8 cellular contexts compared by ENCODE assay signal in the genomic region with DNA sequence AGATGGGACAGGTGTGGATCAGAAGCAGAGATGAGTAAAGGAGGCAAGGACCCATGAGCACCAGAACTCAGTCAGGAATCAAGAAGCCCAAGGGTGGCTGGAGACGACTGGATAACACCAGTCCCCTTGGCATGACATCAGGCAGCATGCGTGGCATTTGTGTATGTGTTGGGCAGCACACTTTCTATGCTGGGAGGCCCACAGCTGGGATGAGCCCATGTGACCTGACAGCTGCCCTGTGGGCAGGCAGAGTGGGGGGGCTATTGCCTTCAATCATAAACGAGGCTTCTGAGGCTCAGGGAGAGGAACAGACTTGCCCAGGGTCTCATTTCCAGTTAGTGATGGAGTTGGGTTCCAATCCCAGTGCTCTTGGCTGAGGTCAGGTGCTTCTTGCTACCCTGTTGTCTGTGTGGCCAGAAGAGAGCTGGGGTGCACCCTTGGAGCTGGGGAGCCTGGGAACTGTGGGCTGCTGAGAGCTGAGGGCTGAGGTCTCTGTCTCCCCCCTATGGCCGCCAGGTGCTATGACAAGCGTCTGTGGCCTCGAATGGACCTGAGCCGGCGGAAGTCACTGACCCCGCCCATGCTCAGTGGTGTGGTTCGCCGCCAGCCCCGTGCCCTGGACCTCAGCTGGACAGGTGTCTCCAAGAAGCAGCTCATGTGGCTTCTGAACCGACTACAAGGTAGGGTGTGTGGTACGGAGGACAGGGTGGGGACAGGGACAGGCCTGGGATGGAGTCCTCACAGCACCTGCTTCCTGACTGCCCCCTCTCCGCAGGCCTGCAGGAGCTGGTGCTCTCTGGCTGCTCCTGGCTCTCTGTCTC. TPM values are rescaled to one million over a fixed set of nuclear protein-coding genes. Genes with fewer than 3 reads are reported as not detected.
A peak's percentile ranks its signal among the peaks of the same experiment; 100 is the strongest.
DNase-seq lines count a peak whose midpoint lies in the region; ATAC-seq and TF ChIP-seq lines count a peak whose summit lies in the region.

No MANE protein-coding gene starts in this region.

- H3F3A ChIP-seq in SU-DHL-6 (ENCODE audit: insufficient read depth): peaks cover 5% of the 10 kb centered on the region; the same call in 1 of the 2 replicates

- H3K27ac ChIP-seq in Karpas-422 (ENCODE audit: low read length): no peak overlapping the region
- 0 out of 2 replicates have a peak overlapping the region, but pooled peaks have one; percentile 2 for H3K27ac ChIP-seq in SU-DHL-6 (ENCODE audit: low read depth, low read length)
- no peak overlapping the region for H3K27ac ChIP-seq in right atrium auricular region
- H3K27ac ChIP-seq in sigmoid colon: peak overlapping the region in 2 of 4 donors; percentile 12 to 46

- H3K79me2 ChIP-seq in Karpas-422 (ENCODE audit: low read length): no peaks in the 10 kb centered on the region; the same call in 1 of the 2 replicates
- no peaks in the 10 kb centered on the region for H3K79me2 ChIP-seq in SU-DHL-6 (ENCODE audit: insufficient read depth, low read length)

- H3K4me2 ChIP-seq in Karpas-422 (ENCODE audit: low read depth, low read length, poor library complexity, severe bottlenecking): no peak overlapping the region
- peak overlapping the region; percentile 30 for H3K4me2 ChIP-seq in SU-DHL-6 (ENCODE audit: low read depth, low read length, poor library complexity, severe bottlenecking)

- H4K20me1 ChIP-seq in Karpas-422 (ENCODE audit: insufficient read depth, low read depth, low read length) (no peaks in the 10 kb centered on the region), SU-DHL-6 (ENCODE audit: low read depth, low read length) (no peaks in the 10 kb centered on the region)

- TF ChIP-seq CTCF in SU-DHL-6 (IDR thresholded peaks at IDR 0.05; ENCODE audit: insufficient read depth, low read length, poor library complexity, severe bottlenecking): peak; percentile 90
- peak; percentile 88 to 92 for TF ChIP-seq CTCF in right atrium auricular region (IDR thresholded peaks at IDR 0.05)
- TF ChIP-seq CTCF in sigmoid colon (IDR thresholded peaks at IDR 0.05): peak; percentile 49 to 91 (median 72)

- intact Hi-C loops in sigmoid colon (cut with DNase I): no loop called here

- H3K9ac ChIP-seq in Karpas-422 (ENCODE audit: low read length) (peak overlapping the region; percentile 37; the same call in 1 of the 2 replicates), SU-DHL-6 (ENCODE audit: low read length) (peak overlapping the region; percentile 23; the same call in 1 of the 2 replicates)

- peak; percentile 7 for DNase-seq in GDM1 (lab: John Stamatoyannopoulos, UW)
- peak; percentile 90 for DNase-seq in Karpas-422
- DNase-seq in anterior cingulate cortex (lab: John Stamatoyannopoulos, UW): peak in 36 of 58 donors; percentile 14 to 61 (median 32)
- DNase-seq in right atrium auricular region (ENCODE audit: low spot score): peak; percentile 77
- DNase-seq in sigmoid colon: peak; percentile 88
- no peak for DNase-seq in NCI-H1694 treated with DMSO at 0.1 percent for 48 hours (lab: John Stamatoyannopoulos, UW)

- ATAC-seq in GM21723 (IDR thresholded peaks at IDR 0.05; ENCODE audit: unreplicated experiment): peak; percentile 82

- no peaks in the 10 kb centered on the region for H3K9me3 ChIP-seq in Karpas-422 (ENCODE audit: low read length)
- no peaks in the 10 kb centered on the region for H3K9me3 ChIP-seq in SU-DHL-6 (ENCODE audit: insufficient read depth, low read length)
- H3K9me3 ChIP-seq in right atrium auricular region: no peaks in the 10 kb centered on the region
- no peaks in the 10 kb centered on the region for H3K9me3 ChIP-seq in sigmoid colon

- H2AFZ ChIP-seq in Karpas-422 (ENCODE audit: low read length) (no peak overlapping the region; the same call in 1 of the 2 replicates), SU-DHL-6 (ENCODE audit: low read depth, low read length, severe bottlenecking) (peak overlapping the region; percentile 30)

- no peak for TF ChIP-seq POLR2A in sigmoid colon (IDR thresholded peaks at IDR 0.05)

- H3K36me3 ChIP-seq in Karpas-422 (ENCODE audit: insufficient read depth, low read length) (peaks cover 16% of the 10 kb centered on the region), SU-DHL-6 (ENCODE audit: low read length) (0 out of 2 replicates have a peak, but pooled peaks cover 3% of the 10 kb centered on the region), right atrium auricular region (peaks cover 18% of the 10 kb centered on the region), sigmoid colon (peaks cover 0 to 53% (median 8%) of the 10 kb centered on the region in 4 donors)

- WGBS in sigmoid colon, 2 donors: 19 to 22% methylated on average over 15 of the region's 15 CpGs

- H3K27me3 ChIP-seq in Karpas-422 (ENCODE audit: low read length) (no peaks in the 10 kb centered on the region), SU-DHL-6 (ENCODE audit: low read length) (no peaks in the 10 kb centered on the region), right atrium auricular region (no peaks in the 10 kb centered on the region), sigmoid colon (no peaks in the 10 kb centered on the region)

- H3K9me2 ChIP-seq in Karpas-422 (replicated peaks; ENCODE audit: insufficient read depth, low read length) (no peaks in the 10 kb centered on the region), SU-DHL-6 (replicated peaks; ENCODE audit: insufficient read depth, low read length) (no peaks in the 10 kb centered on the region)

- H3K4me1 ChIP-seq in Karpas-422 (ENCODE audit: low read length): peaks cover 9% of the 10 kb centered on the region
- peaks cover 0 to 9% of the 10 kb centered on the region in 2 donors for H3K4me1 ChIP-seq in right atrium auricular region
- peaks cover 0 to 22% (median 10%) of the 10 kb centered on the region in 4 donors for H3K4me1 ChIP-seq in sigmoid colon

- no peak overlapping the region for H3K4me3 ChIP-seq in Karpas-422 (ENCODE audit: low read length)
- no peak overlapping the region for H3K4me3 ChIP-seq in SU-DHL-6 (ENCODE audit: insufficient read depth, low read length, poor library complexity, severe bottlenecking)
- H3K4me3 ChIP-seq in right atrium auricular region: no peak overlapping the region
- H3K4me3 ChIP-seq in sigmoid colon: no peak overlapping the region

- no peak for TF ChIP-seq EP300 in sigmoid colon (IDR thresholded peaks at IDR 0.05)

RNA-seq across cellular contexts. Expression of a gene that starts 7.1 kb away (rescaled TPM):
- total RNA-seq in Karpas-422 (2014; rRNA removed; shearing (Covaris generic); ENCODE audit: low replicate concordance): 34.0 and 60.7 TPM in 2 replicates
- total RNA-seq in right atrium auricular region (10 to 100 TPM; 22.4 to 23.0 TPM), sigmoid colon (10 to 100 TPM; 33.3 to 43.3 (median 40.5) TPM)
- 10 to 100 TPM in 2 of 3 donors, 1 to 10 TPM in 1; 8.6 to 16.1 (median 15.6) TPM for polyA plus RNA-seq in sigmoid colon

RNA-seq across cellular contexts. Expression of a gene that starts 15.7 kb away (rescaled TPM):
- total RNA-seq in Karpas-422 (2014; rRNA removed; shearing (Covaris generic); ENCODE audit: low replicate concordance): 3.8 and 4.3 TPM in 2 replicates
- total RNA-seq in right atrium auricular region (1 to 10 TPM; 3.8 to 8.6 TPM), sigmoid colon (10 to 100 TPM in 1 of 4 donors, 1 to 10 TPM in 3; 5.0 to 16.0 (median 7.1) TPM)
- polyA plus RNA-seq in sigmoid colon: 10 to 100 TPM in 1 of 3 donors, 1 to 10 TPM in 2; 2.4 to 13.1 (median 3.2) TPM

RNA-seq across cellular contexts. Expression of a gene that starts 18.4 kb away (rescaled TPM):
- total RNA-seq in Karpas-422 (2014; rRNA removed; shearing (Covaris generic); ENCODE audit: low replicate concordance): 24.5 and 59.5 TPM in 2 replicates
- 1 to 10 TPM; 5.7 to 7.9 TPM for total RNA-seq in right atrium auricular region
- 10 to 100 TPM in 3 of 4 donors, 1 to 10 TPM in 1; 7.9 to 18.3 (median 13.0) TPM for total RNA-seq in sigmoid colon
- 10 to 100 TPM in 1 of 3 donors, 1 to 10 TPM in 2; 3.0 to 32.7 (median 8.3) TPM for polyA plus RNA-seq in sigmoid colon

RNA-seq across cellular contexts. Expression of a gene that starts 43.2 kb away (rescaled TPM):
- total RNA-seq in Karpas-422 (2014; rRNA removed; shearing (Covaris generic); ENCODE audit: low replicate concordance): 0.65 and 2.7 TPM in 2 replicates
- 1 to 10 TPM; 6.0 to 8.5 TPM for total RNA-seq in right atrium auricular region
- 10 to 100 TPM; 14.6 to 16.1 (median 15.5) TPM for total RNA-seq in sigmoid colon
- polyA plus RNA-seq in sigmoid colon: 10 to 100 TPM in 2 of 3 donors, 1 to 10 TPM in 1; 9.0 to 36.1 (median 13.6) TPM

RNA-seq across cellular contexts. Expression of a gene that starts 45.4 kb away (rescaled TPM):
- 0.94 and 1.1 TPM in 2 replicates for total RNA-seq in Karpas-422 (2014; rRNA removed; shearing (Covaris generic); ENCODE audit: low replicate concordance)
- total RNA-seq in right atrium auricular region (1 to 10 TPM; 6.5 to 7.6 TPM), sigmoid colon (1 to 10 TPM; 2.3 to 6.9 (median 4.9) TPM)
- polyA plus RNA-seq in sigmoid colon: 1 to 10 TPM in 2 of 3 donors, under 1 TPM in 1; 0.46 to 3.6 (median 1.5) TPM
